16 cellular contexts compared by ENCODE assay signal in the genomic region with DNA sequence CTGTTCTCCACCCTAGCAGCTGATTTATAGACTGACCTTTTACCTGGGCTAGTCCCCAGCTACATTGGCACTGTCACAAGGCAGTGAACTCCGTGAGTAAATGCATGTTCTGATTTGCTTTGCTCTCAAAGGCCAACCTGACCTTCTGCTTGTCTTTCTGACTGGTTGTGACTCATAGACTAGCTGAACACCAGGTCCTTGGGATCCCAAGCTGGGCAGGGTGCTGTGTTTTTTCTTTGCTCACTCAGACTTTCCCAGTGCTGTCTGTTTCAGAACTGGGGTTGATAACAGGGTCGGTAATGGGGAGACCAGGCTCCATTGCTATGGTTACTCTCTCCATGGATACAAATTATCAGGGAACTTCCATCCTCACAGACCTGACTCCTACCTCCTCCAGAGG. TPM values are rescaled to one million over a fixed set of nuclear protein-coding genes. Genes with fewer than 3 reads are reported as not detected.
A peak's percentile ranks its signal among the peaks of the same experiment; 100 is the strongest.
DNase-seq lines count a peak whose midpoint lies in the region; ATAC-seq and TF ChIP-seq lines count a peak whose summit lies in the region.
"Had no signal": no experiment of that assay in that cellular context is flagged by ENCODE, and none has a peak within 500 bp of the region (broad histone marks: within the 10 kb centered on the region; RNA-seq: fewer than 3 reads in every experiment).

No MANE protein-coding gene starts in this region.

- no peaks in the 10 kb centered on the region for H3K36me3 Mint-ChIP-seq in CD8-positive, alpha-beta T cell
- H3K36me3 Mint-ChIP-seq: activated naive CD4-positive, alpha-beta T cell treated with anti-CD3 and anti-CD28 coated beads, Interleukin-2, amount 10 ng/mL, durations not matched to agents 7 days and 5 days; natural killer cell; T-cell had no signal

- peaks cover 10% of the 10 kb centered on the region for H3K27me3 Mint-ChIP-seq in CD8-positive, alpha-beta T cell (ENCODE audit: low read depth)
- H3K27me3 Mint-ChIP-seq: activated CD4-positive, alpha-beta memory T cell treated with anti-CD3 and anti-CD28 coated beads, Interleukin-2, amount 10 ng/mL, durations not matched to agents 7 days and 5 days had no signal

- ATAC-seq in CD8-positive, alpha-beta T cell, result no peak
- ATAC-seq: natural killer cell, T-cell had no signal

- no peaks in the 10 kb centered on the region for H3K9me2 ChIP-seq in hepatocyte (replicated peaks; ENCODE audit: insufficient read depth)

- H3K4me1 ChIP-seq in hepatocyte (ENCODE audit: insufficient read depth) (no peaks in the 10 kb centered on the region), stomach (no peaks in the 10 kb centered on the region)
- no peaks in the 10 kb centered on the region for H3K4me1 ChIP-seq in CD8-positive, alpha-beta T cell (ENCODE audit: insufficient read depth, low read length)

- no peak overlapping the region for H3K27ac Mint-ChIP-seq in CD8-positive, alpha-beta T cell
- H3K27ac Mint-ChIP-seq: activated CD4-positive, alpha-beta memory T cell treated with anti-CD3 and anti-CD28 coated beads, Interleukin-2, amount 10 ng/mL, durations not matched to agents 7 days and 5 days; activated naive CD4-positive, alpha-beta T cell treated with anti-CD3 and anti-CD28 coated beads, Interleukin-2, amount 10 ng/mL, durations not matched to agents 7 days and 5 days; natural killer cell; T-cell had no signal

- peak overlapping the region; percentile 7 for H3K4me2 ChIP-seq in hepatocyte

- H3K4me3 ChIP-seq in hepatocyte (no peak overlapping the region), stomach (no peak overlapping the region)
- no peak overlapping the region for H3K4me3 ChIP-seq in CD8-positive, alpha-beta T cell (ENCODE audit: low read depth, low read length)

- H3K9me3 Mint-ChIP-seq in CD8-positive, alpha-beta T cell, result peaks cover 7% of the 10 kb centered on the region

- DNase-seq in SIG-M5 treated with dmso at 0.1 percent for 504 hours (lab: John Stamatoyannopoulos, UW; ENCODE audit: unreplicated experiment) (peak; percentile 26), SIG-M5 (lab: John Stamatoyannopoulos, UW) (no peak), RKO (ENCODE audit: low spot score) (peak; percentile 52), hepatocyte (ENCODE audit: low spot score) (peak; percentile 80), stomach (peak; percentile 30), KG1 (lab: John Stamatoyannopoulos, UW) (no peak), MV-4-11 (lab: John Stamatoyannopoulos, UW) (no peak)
- DNase-seq in CD8-positive, alpha-beta T cell, result no peak
- DNase-seq: activated CD4-positive, alpha-beta memory T cell treated with anti-CD3 and anti-CD28 coated beads, Interleukin-2, amount 10 ng/mL, durations not matched to agents 7 days and 5 days; activated naive CD4-positive, alpha-beta T cell treated with anti-CD3 and anti-CD28 coated beads, Interleukin-2, amount 10 ng/mL, durations not matched to agents 7 days and 5 days; effector CD4-positive, alpha-beta T cell; GF-D8; natural killer cell; NCI-H524 treated with DMSO at 0.1 percent for 48 hours; stimulated activated CD4-positive, alpha-beta T cell treated with anti-CD3 and anti-CD28 coated beads, Interleukin-12 subunit alpha, Interleukin-12 subunit beta, amount 100 ng/mL, for 4 hours; T-cell had no signal

- intact Hi-C loops in stomach (cut with DNase I; ENCODE audit: low total_unique reads), result no loop called here
- intact Hi-C loops in CD8-positive, alpha-beta T cell (cut with DNase I, micrococcal nuclease), result no loop called here

- POLR2A ChIA-PET in CD8-positive, alpha-beta T cell (lab: Charles Lee), result no interaction called here

- H3K27ac ChIP-seq in hepatocyte, result peak overlapping the region; percentile 76
- peak overlapping the region in 2 of 5 donors; percentile 9 to 75 for H3K27ac ChIP-seq in stomach
- H3K27ac ChIP-seq in CD8-positive, alpha-beta T cell (ENCODE audit: low read depth, low read length), result no peak overlapping the region

- CTCF ChIA-PET in CD8-positive, alpha-beta T cell (lab: Charles Lee), result no interaction called here

- no peak for TF ChIP-seq POLR2A in stomach (IDR thresholded peaks at IDR 0.05)

- TF ChIP-seq EP300 in stomach (IDR thresholded peaks at IDR 0.05), result no peak

- H3K9me3 ChIP-seq in hepatocyte (ENCODE audit: low read depth) (no peaks in the 10 kb centered on the region), stomach (peaks cover 3 to 11% (median 10%) of the 10 kb centered on the region in 4 donors)
- no peaks in the 10 kb centered on the region for H3K9me3 ChIP-seq in CD8-positive, alpha-beta T cell (ENCODE audit: low read length)

- H3K4me1 Mint-ChIP-seq in CD8-positive, alpha-beta T cell (ENCODE audit: low read depth), result no peaks in the 10 kb centered on the region
- H3K4me1 Mint-ChIP-seq: activated CD4-positive, alpha-beta memory T cell treated with anti-CD3 and anti-CD28 coated beads, Interleukin-2, amount 10 ng/mL, durations not matched to agents 7 days and 5 days; activated naive CD4-positive, alpha-beta T cell treated with anti-CD3 and anti-CD28 coated beads, Interleukin-2, amount 10 ng/mL, durations not matched to agents 7 days and 5 days; natural killer cell; T-cell had no signal

- H3K36me3 ChIP-seq in hepatocyte (replicated peaks; ENCODE audit: insufficient read depth, low read depth), result no peaks in the 10 kb centered on the region
- H3K36me3 ChIP-seq in stomach, result no peaks in the 10 kb centered on the region
- no peaks in the 10 kb centered on the region for H3K36me3 ChIP-seq in CD8-positive, alpha-beta T cell (ENCODE audit: insufficient read depth, low read length)

- no peaks in the 10 kb centered on the region for H4K20me1 ChIP-seq in hepatocyte (ENCODE audit: insufficient read depth, poor library complexity, severe bottlenecking)

- no peak overlapping the region for H3K4me3 Mint-ChIP-seq in CD8-positive, alpha-beta T cell
- H3K4me3 Mint-ChIP-seq: activated CD4-positive, alpha-beta memory T cell treated with anti-CD3 and anti-CD28 coated beads, Interleukin-2, amount 10 ng/mL, durations not matched to agents 7 days and 5 days; activated naive CD4-positive, alpha-beta T cell treated with anti-CD3 and anti-CD28 coated beads, Interleukin-2, amount 10 ng/mL, durations not matched to agents 7 days and 5 days; natural killer cell; T-cell had no signal

- WGBS in hepatocyte (ENCODE audit: low lambda C conversion rate, missing lambda C conversion rate), result 21% methylated on average over 2 of the region's 2 CpGs
- WGBS in stomach, 5 donors, result 0 to 34% (median 22%) methylated on average over 2 of the region's 2 CpGs

- TF ChIP-seq CTCF in hepatocyte (IDR thresholded peaks at IDR 0.05; ENCODE audit: poor library complexity) (no peak), stomach (IDR thresholded peaks at IDR 0.05) (no peak)
- TF ChIP-seq CTCF in CD8-positive, alpha-beta T cell (IDR thresholded peaks at IDR 0.05), result no peak

- no peaks in the 10 kb centered on the region for H3K79me2 ChIP-seq in hepatocyte

- no peak overlapping the region for H2AFZ ChIP-seq in hepatocyte

- H3K27me3 ChIP-seq in hepatocyte (no peaks in the 10 kb centered on the region), stomach (peaks cover 0 to 11% (median 0%) of the 10 kb centered on the region in 3 donors)
- H3K27me3 ChIP-seq in CD8-positive, alpha-beta T cell (ENCODE audit: insufficient read depth, low read length), result no peaks in the 10 kb centered on the region

RNA-seq across cellular contexts. Expression of a gene that starts 35.0 kb away (rescaled TPM):
- total RNA-seq in hepatocyte (1.1 and 1.6 TPM in 2 replicates), stomach (not detected)
- polyA plus RNA-seq in hepatocyte (0.95 and 1.9 TPM in 2 replicates), stomach (not detected)
- total RNA-seq in CD8-positive, alpha-beta T cell, result under 1 TPM in 1 of 2 experiments, not detected in 1; 0.24 TPM
- total RNA-seq: activated CD4-positive, alpha-beta memory T cell treated with anti-CD3 and anti-CD28 coated beads, Interleukin-2, amount 10 ng/mL, durations not matched to agents 7 days and 5 days; natural killer cell had no signal

Comparison
In these comparisons a context has a peak if more than half of its experiments do, and no peak if none do; other contexts are left out.
1. DNase-seq: peak in SIG-M5 treated with dmso at 0.1 percent for 504 hours (single experiment), RKO (single experiment), hepatocyte (single experiment) and stomach (single experiment); none in SIG-M5 (single experiment), KG1 (single experiment), MV-4-11 (single experiment) and CD8-positive, alpha-beta T cell (0 of 7).